Comparison of ENCODE assay signal across 24 cellular contexts in genomic region chrX:24759786-24760185, GRCh38.
"Had no signal": no experiment of that assay in that cellular context is flagged by ENCODE, and none has a peak within 500 bp of the region (broad histone marks: within the 10 kb centered on the region; RNA-seq: fewer than 3 reads in every experiment).

No MANE protein-coding gene starts in this region.

- H3K27ac ChIP-seq: adrenal gland, breast epithelium, coronary artery, esophagus muscularis mucosa, gastroesophageal sphincter, parathyroid adenoma, right lobe of liver, testis, vagina had no signal

- DNase-seq: activated B cell treated with CpG ODN at 0.5 μM for 24 hours; activated CD4-positive, alpha-beta T cell treated with anti-CD3 and anti-CD28 coated beads for 4 hours; activated CD4-positive, alpha-beta T cell treated with anti-CD3 and anti-CD28 coated beads, Interleukin-2, amount 50 U/mL, for 48 hours; activated CD8-positive, alpha-beta memory T cell treated with anti-CD3 and anti-CD28 coated beads, Interleukin-2, amount 50 U/mL, for 48 hours; activated naive CD4-positive, alpha-beta T cell; activated T-cell treated with anti-CD3 and anti-CD28 coated beads, Interleukin-2, amount 50 U/mL, for 4 hours; adrenal gland; head of caudate nucleus; left cardiac atrium; midbrain; nephron progenitor cell; right lobe of liver; stimulated activated CD4-positive, alpha-beta T cell treated with anti-CD3 and anti-CD28 coated beads, Interleukin-2, amount 100 ng/mL, for 48 hours; stimulated activated CD8-positive, alpha-beta memory T cell treated with anti-CD3 and anti-CD28 coated beads, Interleukin-4, amount 100 ng/mL, for 48 hours; stimulated activated naive B cell treated with anti-CD40 and anti-IgM and Interleukin-4, amounts not matched to agents 10 μg/mL and 1 μg/mL and 100 μg/mL, for 72 hours; T1000; testis; trophoblast cell had no signal

- H3K4me3 ChIP-seq: adrenal gland, breast epithelium, coronary artery, esophagus muscularis mucosa, gastroesophageal sphincter, right lobe of liver, testis, vagina had no signal

- H3K27me3 ChIP-seq: adrenal gland, esophagus muscularis mucosa, gastroesophageal sphincter, testis, vagina had no signal

- ATAC-seq: activated T-cell treated with anti-CD3 and anti-CD28 coated beads, Interleukin-2, amount 50 U/mL, for 4 hours; gastroesophageal sphincter; left cardiac atrium; right lobe of liver; stimulated activated naive B cell treated with anti-CD40 and anti-IgM and Interleukin-4, amounts not matched to agents 10 μg/mL and 1 μg/mL and 100 μg/mL, for 72 hours had no signal

- H3K36me3 ChIP-seq: adrenal gland, breast epithelium, right lobe of liver, vagina had no signal

- H3K4me1 ChIP-seq: adrenal gland, breast epithelium, esophagus muscularis mucosa, gastroesophageal sphincter, parathyroid adenoma, right lobe of liver, testis, vagina had no signal

- H3K9ac ChIP-seq: parathyroid adenoma had no signal

- H3K9me3 ChIP-seq: adrenal gland, breast epithelium, esophagus muscularis mucosa, gastroesophageal sphincter, right lobe of liver, testis, vagina had no signal
